ENCODE assay signal across 7 cellular contexts in the genomic region with DNA sequence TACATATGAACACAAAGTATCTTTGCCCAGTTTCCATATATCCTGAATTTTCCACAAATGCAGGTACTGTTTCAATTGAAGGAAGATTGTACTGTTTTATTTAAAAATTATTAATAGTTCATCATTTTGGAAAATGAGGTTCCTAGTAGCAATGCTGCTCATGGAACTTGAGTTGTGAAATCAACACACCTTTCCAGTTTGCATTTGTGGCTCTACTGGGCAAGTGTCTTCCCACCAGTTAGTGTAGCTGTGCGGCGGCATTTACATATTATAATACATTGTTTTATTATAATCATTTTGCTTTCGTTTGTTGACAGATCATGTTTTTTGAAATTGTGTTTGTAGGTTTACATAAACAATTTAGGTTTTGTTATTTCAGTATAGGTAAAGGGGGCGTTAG. TPM values are rescaled to one million over a fixed set of nuclear protein-coding genes. Genes with fewer than 3 reads are reported as not detected.
DNase-seq lines count a peak whose midpoint lies in the region; ATAC-seq and TF ChIP-seq lines count a peak whose summit lies in the region.

No MANE protein-coding gene starts in this region.

- no peak for DNase-seq in HFFc6
- no peak for DNase-seq in T-helper 17 cell
- DNase-seq in glutamatergic neuron, result no peak
- DNase-seq in stimulated activated effector memory CD8-positive, alpha-beta T cell treated with anti-CD3 and anti-CD28 coated beads, Interleukin-12 subunit alpha, Interleukin-12 subunit beta, amount 100 ng/mL, for 72 hours (ENCODE audit: low spot score in 2 of 2), result no peak
- DNase-seq in GM13976 (ENCODE audit: low spot score), result no peak
- DNase-seq in mucosa of gallbladder (ENCODE audit: low spot score), result no peak
- DNase-seq in activated CD4-positive, alpha-beta T cell treated with anti-CD3 and anti-CD28 coated beads for 4 hours, result no peak

- ATAC-seq in T-helper 17 cell, result no peak
- no peak for ATAC-seq in stimulated activated effector memory CD8-positive, alpha-beta T cell treated with anti-CD3 and anti-CD28 coated beads, Interleukin-12 subunit alpha, Interleukin-12 subunit beta, amount 100 ng/mL, for 72 hours

- H3K9me3 Mint-ChIP-seq in HFFc6, result peaks cover 5% of the 10 kb centered on the region; the same call in 1 of the 2 replicates
- H3K9me3 Mint-ChIP-seq in glutamatergic neuron (ENCODE audit: unreplicated experiment), result peaks cover 10% of the 10 kb centered on the region
- H3K9me3 Mint-ChIP-seq in stimulated activated effector memory CD8-positive, alpha-beta T cell treated with anti-CD3 and anti-CD28 coated beads, Interleukin-12 subunit alpha, Interleukin-12 subunit beta, amount 100 ng/mL, for 72 hours, result no peaks in the 10 kb centered on the region

- H3K27ac Mint-ChIP-seq in HFFc6 (peak overlapping the region; percentile 100; the same call in 1 of the 2 replicates), T-helper 17 cell (peak overlapping the region; percentile 100), glutamatergic neuron (ENCODE audit: unreplicated experiment) (no peak overlapping the region)
- peak overlapping the region; percentile 100 for H3K27ac Mint-ChIP-seq in stimulated activated effector memory CD8-positive, alpha-beta T cell treated with anti-CD3 and anti-CD28 coated beads, Interleukin-12 subunit alpha, Interleukin-12 subunit beta, amount 100 ng/mL, for 72 hours

- H3K36me3 Mint-ChIP-seq in HFFc6 (ENCODE audit: low read depth) (peaks cover 20% of the 10 kb centered on the region), T-helper 17 cell (ENCODE audit: low read depth) (peaks cover 4% of the 10 kb centered on the region), glutamatergic neuron (ENCODE audit: unreplicated experiment) (no peaks in the 10 kb centered on the region)
- peaks cover 49% of the 10 kb centered on the region for H3K36me3 Mint-ChIP-seq in stimulated activated effector memory CD8-positive, alpha-beta T cell treated with anti-CD3 and anti-CD28 coated beads, Interleukin-12 subunit alpha, Interleukin-12 subunit beta, amount 100 ng/mL, for 72 hours

- in situ Hi-C loops in GM13976 (cut with MboI; ENCODE audit: low sequenced_read_pairs, unreplicated experiment), result no loop called here

- H3K27me3 Mint-ChIP-seq in HFFc6 (ENCODE audit: insufficient read depth) (peaks cover 13% of the 10 kb centered on the region), T-helper 17 cell (no peaks in the 10 kb centered on the region), glutamatergic neuron (ENCODE audit: unreplicated experiment) (peaks cover 8% of the 10 kb centered on the region)

- H3K4me3 Mint-ChIP-seq in HFFc6, result peak overlapping the region; percentile 95
- H3K4me3 Mint-ChIP-seq in T-helper 17 cell, result peak overlapping the region; percentile 97
- peak overlapping the region; percentile 91 for H3K4me3 Mint-ChIP-seq in glutamatergic neuron (ENCODE audit: unreplicated experiment)
- H3K4me3 Mint-ChIP-seq in stimulated activated effector memory CD8-positive, alpha-beta T cell treated with anti-CD3 and anti-CD28 coated beads, Interleukin-12 subunit alpha, Interleukin-12 subunit beta, amount 100 ng/mL, for 72 hours, result peak overlapping the region; percentile 95

- no peaks in the 10 kb centered on the region for H3K9me3 ChIP-seq in T-helper 17 cell (ENCODE audit: control insufficient read depth, low read length, poor library complexity, severe bottlenecking)

- no peak for TF ChIP-seq CTCF in HFFc6 (IDR thresholded peaks at IDR 0.05)
- TF ChIP-seq CTCF in glutamatergic neuron (IDR thresholded peaks at IDR 0.05; ENCODE audit: partially characterized antibody, unreplicated experiment), result no peak
- TF ChIP-seq CTCF in GM13976 (IDR thresholded peaks at IDR 0.05; ENCODE audit: borderline replicate concordance, control extremely low read depth, extremely low read depth, insufficient read depth, missing control alignments), result no peak

- peaks cover 15% of the 10 kb centered on the region for H3K4me1 Mint-ChIP-seq in HFFc6 (ENCODE audit: low read depth)
- H3K4me1 Mint-ChIP-seq in T-helper 17 cell, result peaks cover 21% of the 10 kb centered on the region
- H3K4me1 Mint-ChIP-seq in glutamatergic neuron (ENCODE audit: low read depth, unreplicated experiment), result peaks cover 2% of the 10 kb centered on the region
- peaks cover 23% of the 10 kb centered on the region for H3K4me1 Mint-ChIP-seq in stimulated activated effector memory CD8-positive, alpha-beta T cell treated with anti-CD3 and anti-CD28 coated beads, Interleukin-12 subunit alpha, Interleukin-12 subunit beta, amount 100 ng/mL, for 72 hours

RNA-seq across cellular contexts. Expression of gene DDX3X, which starts 2.0 kb away (rescaled TPM):
- total RNA-seq in HFFc6 (2021; fragmentation: NEBNext Ultra II Directional; extraction: Animal tissue kit (Norgen Biotek cat#: 25700)), result 100 to 1,000 TPM; 186 to 228 (median 213) TPM
- total RNA-seq in T-helper 17 cell (100 to 1,000 TPM; 795 to 944 TPM), glutamatergic neuron (ENCODE audit: unreplicated experiment) (208 TPM), mucosa of gallbladder (254 TPM)
